In genomic region chr5:62579761-62580160, GRCh38 we compare ENCODE assay signal across 19 cellular contexts.
"Had no signal": no experiment of that assay in that cellular context is flagged by ENCODE, and none has a peak within 500 bp of the region (broad histone marks: within the 10 kb centered on the region; RNA-seq: fewer than 3 reads in every experiment).

No MANE protein-coding gene starts in this region.

- H3K4me3 Mint-ChIP-seq: stimulated activated effector memory CD8-positive, alpha-beta T cell treated with anti-CD3 and anti-CD28 coated beads, Interleukin-12 subunit alpha, Interleukin-12 subunit beta, amount 100 ng/mL, for 72 hours had no signal

- H3K27ac ChIP-seq: ascending aorta had no signal

- DNase-seq: activated CD4-positive, alpha-beta T cell treated with anti-CD3 and anti-CD28 coated beads, Interleukin-2, amount 50 U/mL, for 1 hour; activated CD8-positive, alpha-beta memory T cell treated with anti-CD3 and anti-CD28 coated beads, Interleukin-2, amount 50 U/mL, for 4 hours; activated effector memory CD4-positive, alpha-beta T cell treated with Interleukin-2 at 50 U/mL for 16 hours; activated naive CD4-positive, alpha-beta T cell treated with anti-CD3 and anti-CD28 coated beads, Interleukin-2, amount 50 U/mL, for 16 hours; activated T-cell treated with anti-CD3 and anti-CD28 coated beads, Interleukin-2, amount 50 U/mL, for 48 hours; cerebellar nuclear complex; effector CD8-positive, alpha-beta T cell; foreskin fibroblast; hippocampal formation; islet precursor cell; left colon; stimulated activated CD4-positive, alpha-beta T cell treated with anti-CD3 and anti-CD28 coated beads, Interleukin-4, amount 100 ng/mL, for 24 hours; uterus had no signal

- H3K36me3 ChIP-seq: ascending aorta, uterus had no signal

- H3K9me3 ChIP-seq: ascending aorta, tibial nerve, uterus had no signal

- H3K4me3 ChIP-seq: ascending aorta, smooth muscle cell, uterus had no signal

- H3K9me3 Mint-ChIP-seq: stimulated activated effector memory CD8-positive, alpha-beta T cell treated with anti-CD3 and anti-CD28 coated beads, Interleukin-12 subunit alpha, Interleukin-12 subunit beta, amount 100 ng/mL, for 72 hours had no signal

- H3K4me1 ChIP-seq: ascending aorta, tibial nerve, uterus had no signal

- ATAC-seq: activated CD4-positive, CD25-positive, alpha-beta regulatory T cell treated with anti-CD3 and anti-CD28 coated beads, Interleukin-2, amount 50 U/mL, for 24 hours; left colon; sciatic nerve; stimulated activated effector memory CD8-positive, alpha-beta T cell treated with anti-CD3 and anti-CD28 coated beads, Interleukin-12 subunit alpha, Interleukin-12 subunit beta, amount 100 ng/mL, for 72 hours had no signal

- H3K27me3 ChIP-seq: ascending aorta, tibial nerve, uterus had no signal

- H3K36me3 Mint-ChIP-seq: stimulated activated effector memory CD8-positive, alpha-beta T cell treated with anti-CD3 and anti-CD28 coated beads, Interleukin-12 subunit alpha, Interleukin-12 subunit beta, amount 100 ng/mL, for 72 hours had no signal

- H3K27ac Mint-ChIP-seq: stimulated activated effector memory CD8-positive, alpha-beta T cell treated with anti-CD3 and anti-CD28 coated beads, Interleukin-12 subunit alpha, Interleukin-12 subunit beta, amount 100 ng/mL, for 72 hours had no signal
